ENCODE assay signal across 10 cellular contexts in the genomic region with DNA sequence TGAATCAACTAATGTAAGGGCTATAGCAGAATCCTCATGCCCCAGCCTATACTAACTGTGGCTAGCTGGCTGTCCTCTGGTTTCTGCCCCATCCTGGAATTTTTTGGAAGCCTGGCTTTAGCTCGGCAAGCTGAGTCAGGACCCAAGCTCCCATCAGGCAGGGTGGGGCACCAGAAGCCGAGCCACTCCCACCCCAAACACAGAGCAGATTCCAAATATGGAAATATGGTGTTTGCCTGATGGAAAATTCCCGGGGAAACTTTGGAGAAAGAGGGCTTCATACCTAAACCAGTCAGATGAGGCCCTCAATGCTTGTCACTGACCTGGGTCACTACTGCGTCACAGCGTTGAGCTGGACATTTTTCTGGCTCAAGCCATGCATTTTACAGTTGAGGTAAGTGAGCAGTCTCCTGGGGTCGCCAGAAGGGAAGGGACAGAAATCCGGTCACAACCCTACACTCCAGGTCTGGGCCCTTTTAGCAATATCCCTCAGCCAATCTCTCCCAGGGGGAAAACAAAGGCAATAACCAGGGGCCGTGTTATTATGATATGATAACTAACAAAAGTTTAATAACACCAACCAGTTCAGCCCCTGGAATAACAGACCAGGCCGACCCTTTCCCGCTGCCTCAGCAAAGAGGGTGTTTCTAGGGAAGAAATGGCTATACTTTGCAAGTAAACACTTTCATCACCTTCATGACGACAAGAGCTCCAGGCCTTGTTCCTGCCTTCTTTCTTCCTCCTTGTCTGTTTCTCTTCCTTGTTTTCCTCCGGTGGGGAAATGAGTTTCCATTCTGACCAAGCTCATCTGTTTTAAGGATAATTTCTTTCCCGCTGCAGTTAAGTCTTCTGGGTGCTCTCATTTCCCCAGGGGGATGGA. TPM values are rescaled to one million over a fixed set of nuclear protein-coding genes. Genes with fewer than 3 reads are reported as not detected.
A peak's percentile ranks its signal among the peaks of the same experiment; 100 is the strongest.
DNase-seq lines count a peak whose midpoint lies in the region; ATAC-seq, FAIRE-seq and TF ChIP-seq lines count a peak whose summit lies in the region.
"Had no signal": no experiment of that assay in that cellular context is flagged by ENCODE, and none has a peak within 500 bp of the region (broad histone marks: within the 10 kb centered on the region; RNA-seq: fewer than 3 reads in every experiment).

No MANE protein-coding gene starts in this region.

- no peaks in the 10 kb centered on the region for H3K36me3 ChIP-seq in bronchial epithelial cell (ENCODE audit: control insufficient read depth, insufficient read depth, low read length)
- no peaks in the 10 kb centered on the region for H3K36me3 ChIP-seq in HepG2 (replicated peaks in 1 of 2; ENCODE audit: control insufficient read depth in 1 of 2, insufficient read depth in 2 of 2, low read length in 2 of 2)
- H3K36me3 ChIP-seq: pancreas had no signal

- TF ChIP-seq RAD21 in HepG2 (CRISPR knock-in tag; IDR thresholded peaks at IDR 0.05): no peak

- intact Hi-C loops in HepG2 (cut with micrococcal nuclease; ENCODE audit: unreplicated experiment): no loop called here

- no peaks in the 10 kb centered on the region for H3K9me3 Mint-ChIP-seq in type B pancreatic cell
- H3K9me3 Mint-ChIP-seq: activated T-cell treated with anti-CD3 and anti-CD28 coated beads, Interleukin-2, amount 50 U/mL, for 24 hours had no signal

- no peaks in the 10 kb centered on the region for H3K27me3 ChIP-seq in bronchial epithelial cell (ENCODE audit: control insufficient read depth, insufficient read depth, low read length)
- no peaks in the 10 kb centered on the region for H3K27me3 ChIP-seq in HepG2 (ENCODE audit: control insufficient read depth in 1 of 2, insufficient read depth in 2 of 2, low read length in 2 of 2)
- H3K27me3 ChIP-seq: pancreas had no signal

- POLR2A ChIA-PET in HepG2 (lab: Yijun Ruan, JAX): interaction anchor here (0.7 to 1.5 kb wide), 3 partner anchors 9 to 68 kb away, joined by 3 to 9 read pairs (median 6); partner anchors contain the start of gene PAX8

- TF ChIP-seq POLR2A in HepG2 (IDR thresholded peaks at IDR 0.05; ENCODE audit: insufficient read depth in 1 of 2, low read depth in 2 of 2, low read length in 2 of 2): no peak

- BruUV-seq in HepG2 (replicated peaks; lab: Mats Ljungman, UMichigan): no TSS peak

- H3K9ac ChIP-seq in HepG2 (ENCODE audit: insufficient read depth, low read depth, low read length): no peak overlapping the region

- no peak for FAIRE-seq in bronchial epithelial cell (lab: Jason Lieb, UNC)
- FAIRE-seq in HepG2 (lab: Jason Lieb, UNC): peak; percentile 62
- FAIRE-seq: pancreas had no signal

- CTCF ChIA-PET in HepG2 (lab: Yijun Ruan, JAX; ENCODE audit: low intra/inter-chr PET ratio, low total read pairs): no interaction called here

- no peaks in the 10 kb centered on the region for H3K27me3 Mint-ChIP-seq in type B pancreatic cell
- H3K27me3 Mint-ChIP-seq: activated T-cell treated with anti-CD3 and anti-CD28 coated beads, Interleukin-2, amount 50 U/mL, for 24 hours had no signal

- no peaks in the 10 kb centered on the region for H3K79me2 ChIP-seq in HepG2 (ENCODE audit: insufficient read depth, low read length)

- H4K20me1 ChIP-seq in HepG2 (ENCODE audit: insufficient read depth, low read length): no peaks in the 10 kb centered on the region

- H3K27ac ChIP-seq in HepG2 (ENCODE audit: extremely low read length, insufficient read depth, low read length): no peak overlapping the region

- no peak overlapping the region for H2AFZ ChIP-seq in HepG2 (ENCODE audit: low read length)

- H3K4me2 ChIP-seq in HepG2 (ENCODE audit: low read depth, low read length): peak overlapping the region; percentile 22; the same call in 1 of the 2 replicates

- 69% methylated on average over 13 of the region's 13 CpGs for WGBS in HepG2 (ENCODE audit: low lambda C conversion rate)

- no peak overlapping the region for H3K4me3 Mint-ChIP-seq in type B pancreatic cell
- H3K4me3 Mint-ChIP-seq: activated T-cell treated with anti-CD3 and anti-CD28 coated beads, Interleukin-2, amount 50 U/mL, for 24 hours had no signal

- in situ Hi-C loops in HepG2 (cut with HindIII; ENCODE audit: extremely low pct_ligation_motif_present, low pct_unique_long_range_greater_than_20kb): no loop called here

- peaks cover 39% of the 10 kb centered on the region for H3K4me1 Mint-ChIP-seq in type B pancreatic cell (ENCODE audit: unreplicated experiment)

- DNase-seq in HS-27A (ENCODE audit: low read depth): peak; percentile 100
- DNase-seq in bronchial epithelial cell (ENCODE audit: low read depth): peak; percentile 77
- DNase-seq in HepG2 (ENCODE audit: low spot score): peak; percentile 29
- no peak for DNase-seq in type B pancreatic cell (ENCODE audit: extremely low spot score, unreplicated experiment)
- no peak for DNase-seq in NCI-H345 (lab: John Stamatoyannopoulos, UW)
- DNase-seq in GM10266 (ENCODE audit: extremely low spot score): no peak
- no peak for DNase-seq in SK-N-DZ (ENCODE audit: low spot score)
- DNase-seq: activated T-cell treated with anti-CD3 and anti-CD28 coated beads, Interleukin-2, amount 50 U/mL, for 24 hours had no signal

- ATAC-seq in HepG2 (no peak), GM18861 (IDR thresholded peaks at IDR 0.05; ENCODE audit: unreplicated experiment) (no peak)

- H3K27ac Mint-ChIP-seq in type B pancreatic cell: peak overlapping the region; percentile 50
- H3K27ac Mint-ChIP-seq: activated T-cell treated with anti-CD3 and anti-CD28 coated beads, Interleukin-2, amount 50 U/mL, for 24 hours had no signal

- peaks cover 76% of the 10 kb centered on the region for H3K4me1 ChIP-seq in HepG2 (ENCODE audit: insufficient read depth, low read length)

- H3K36me3 Mint-ChIP-seq in type B pancreatic cell: no peaks in the 10 kb centered on the region

- H3K9me3 ChIP-seq in HepG2 (ENCODE audit: low read length): no peaks in the 10 kb centered on the region
- H3K9me3 ChIP-seq: pancreas had no signal

- TF ChIP-seq CTCF in bronchial epithelial cell (IDR thresholded peaks at IDR 0.05; ENCODE audit: insufficient read depth, low read length, severe bottlenecking) (no peak), HepG2 (CRISPR knock-in tag; IDR thresholded peaks at IDR 0.05) (no peak), type B pancreatic cell (conservative IDR thresholded peaks at IDR 0.05) (no peak), GM10266 (IDR thresholded peaks at IDR 0.05; ENCODE audit: control insufficient read depth, insufficient read depth, low read depth, missing control alignments) (no peak)

- H3K4me3 ChIP-seq in bronchial epithelial cell (ENCODE audit: low read depth, low read length) (no peak overlapping the region), HepG2 (replicated peaks in 1 of 3; ENCODE audit: insufficient read depth in 1 of 3, low read depth in 2 of 3, low read length in 3 of 3) (no peak overlapping the region)
- H3K4me3 ChIP-seq: pancreas had no signal

- TF ChIP-seq EP300 in HepG2 (IDR thresholded peaks at IDR 0.05; ENCODE audit: low read depth in 2 of 2, low read length in 2 of 2) (no peak), HepG2 (CRISPR knock-in tag; IDR thresholded peaks at IDR 0.05; ENCODE audit: borderline replicate concordance) (no peak)

TF ChIP-seq in HepG2, 621 proteins besides CTCF, POLR2A, EP300 and RAD21 (continues in another document):
- TF ChIP-seq SRF (IDR thresholded peaks at IDR 0.05; ENCODE audit: low read depth, low read length): peak; percentile 79
- no peak for TF ChIP-seq ZNF660 (CRISPR knock-in tag; IDR thresholded peaks at IDR 0.05; ENCODE audit: borderline replicate concordance, low read depth)
- no peak for TF ChIP-seq REL (CRISPR knock-in tag; conservative IDR thresholded peaks at IDR 0.05)
- TF ChIP-seq ZNF160 (CRISPR knock-in tag; IDR thresholded peaks at IDR 0.05): no peak
- peak; percentile 21; the same call in 1 of the 2 replicates for TF ChIP-seq ZFX (CRISPR knock-in tag; IDR thresholded peaks at IDR 0.05; ENCODE audit: low read depth)

RNA-seq across cellular contexts. Expression of gene PSD4, which starts 37.7 kb away (rescaled TPM):
- total RNA-seq in bronchial epithelial cell (25.0 and 27.0 TPM in 2 replicates), HepG2 (2016; rRNA removed; fragmentation: Illumina TruSeq; extraction: Trizol) (8.6 and 9.4 TPM in 2 replicates), type B pancreatic cell (ENCODE audit: low replicate concordance) (38.8 and 79.1 TPM in 2 replicates)
- 1.8 and 2.1 TPM in 2 replicates for total RNA-seq in HepG2 (2016; cell fraction: cytosol; rRNA removed; fragmentation: Illumina TruSeq; extraction: Trizol; ENCODE audit: low read depth)
- total RNA-seq in HepG2 (2016; cell fraction: insoluble cytoplasmic fraction; rRNA removed; fragmentation: Illumina TruSeq; extraction: Trizol): 6.4 and 9.6 TPM in 2 replicates
- 4.3 and 5.2 TPM in 2 replicates for total RNA-seq in HepG2 (2016; cell fraction: membrane; rRNA removed; fragmentation: Illumina TruSeq; extraction: Trizol)
- 10.2 and 10.4 TPM in 2 replicates for total RNA-seq in HepG2 (2016; cell fraction: nucleus; rRNA removed; fragmentation: Illumina TruSeq; extraction: Trizol)
- polyA plus RNA-seq in HepG2 (2011; rRNA removed): 5.8 and 9.1 TPM in 2 replicates
- 4.3 and 4.7 TPM in 2 replicates for polyA plus RNA-seq in HepG2 (2011; cell fraction: cytosol; rRNA removed)
- 34.6 and 36.0 TPM in 2 replicates for polyA plus RNA-seq in HepG2 (2011; cell fraction: nucleus; rRNA removed)
- 9.7 and 12.9 TPM in 2 replicates for polyA plus RNA-seq in HepG2 (2012)
- 1.3 TPM in 2 replicates for polyA plus RNA-seq in HepG2 (2016; cell fraction: cytosol; fragmentation: Illumina TruSeq; extraction: Trizol; ENCODE audit: low read depth)
- 4.3 and 6.8 TPM in 2 replicates for polyA plus RNA-seq in HepG2 (2016; cell fraction: insoluble cytoplasmic fraction; fragmentation: Illumina TruSeq; extraction: Trizol; ENCODE audit: low read depth)
- 3.3 TPM in 2 replicates for polyA plus RNA-seq in HepG2 (2016; cell fraction: membrane; fragmentation: Illumina TruSeq; extraction: Trizol; ENCODE audit: low read depth)
- 14.7 and 15.0 TPM in 2 replicates for polyA plus RNA-seq in HepG2 (2016; cell fraction: nucleus; fragmentation: Illumina TruSeq; extraction: Trizol; ENCODE audit: insufficient read depth, low read depth)
- polyA minus RNA-seq in HepG2 (2011; rRNA and poly(A)+ RNA removed; ENCODE audit: low replicate concordance): 3.6 and 13.9 TPM in 2 replicates
- 5.2 and 5.3 TPM in 2 replicates for polyA minus RNA-seq in HepG2 (2011; cell fraction: cytosol; rRNA and poly(A)+ RNA removed)
- polyA minus RNA-seq in HepG2 (2011; cell fraction: nucleus; rRNA and poly(A)+ RNA removed): 11.6 and 16.2 TPM in 2 replicates
- polyA plus RNA-seq in SK-N-DZ (2014; cell fraction: cytosol; rRNA removed): not detected in 2 replicates
- not detected in 2 replicates for polyA plus RNA-seq in SK-N-DZ (2014; cell fraction: nucleus; rRNA removed)

Comparison
In these comparisons a context has a peak if more than half of its experiments do, and no peak if none do; other contexts are left out.
1. DNase-seq: peak in HS-27A (single experiment), bronchial epithelial cell (single experiment) and HepG2 (single experiment); none in type B pancreatic cell (single experiment), NCI-H345 (single experiment), GM10266 (single experiment) and SK-N-DZ (single experiment).